Comparison of ENCODE assay signal across 8 cellular contexts in genomic region chr14:75002392-75003249, GRCh38. TPM values are rescaled to one million over a fixed set of nuclear protein-coding genes. Genes with fewer than 3 reads are reported as not detected.
DNase-seq lines count a peak whose midpoint lies in the region; ATAC-seq and TF ChIP-seq lines count a peak whose summit lies in the region.

Gene EIF2B2, plus strand, starts transcription at chr14:75002921. Its CDS starts 70 bp downstream, at chr14:75002991.

- H3K9me3 ChIP-seq in Peyer's patch, result no peaks in the 10 kb centered on the region
- no peaks in the 10 kb centered on the region for H3K9me3 ChIP-seq in muscle layer of duodenum (ENCODE audit: control insufficient read depth in 1 of 2, low read length in 2 of 2)

- no peak for TF ChIP-seq CTCF in KMS-11 (conservative IDR thresholded peaks at IDR 0.05; ENCODE audit: low read depth, low read length)
- TF ChIP-seq CTCF in Peyer's patch (IDR thresholded peaks at IDR 0.05), result peak in 5 of 6 experiments; percentile 5 to 54 (median 41)

- H3K9ac ChIP-seq in KMS-11, result peak within 1 kb of the TSS; percentile 52

- ATAC-seq in GM21737 (IDR thresholded peaks at IDR 0.05; ENCODE audit: unreplicated experiment), result peak; percentile 96
- peak; percentile 97 for ATAC-seq in esophagus mucosa

- H3K27ac ChIP-seq in KMS-11 (peak within 1 kb of the TSS; percentile 47; the same call in 1 of the 2 replicates), Peyer's patch (peak within 1 kb of the TSS; percentile 74 to 83 (median 79)), muscle layer of duodenum (ENCODE audit: low read length) (peak within 1 kb of the TSS; percentile 83)

- peak within 1 kb of the TSS; percentile 80 for H3K4me2 ChIP-seq in KMS-11

- peaks cover 12% of the 10 kb centered on the region; the same call in 1 of the 2 replicates for H3K79me2 ChIP-seq in KMS-11 (ENCODE audit: insufficient read depth, low read depth)

- no peaks in the 10 kb centered on the region for H3K36me3 ChIP-seq in KMS-11 (ENCODE audit: insufficient read depth)
- peaks cover 0 to 26% (median 0%) of the 10 kb centered on the region in 3 donors for H3K36me3 ChIP-seq in Peyer's patch
- H3K36me3 ChIP-seq in muscle layer of duodenum (ENCODE audit: control insufficient read depth in 1 of 2, insufficient read depth in 2 of 2, low read length in 2 of 2), result peaks cover 20 to 26% of the 10 kb centered on the region in 2 donors

- no peaks in the 10 kb centered on the region for H3K27me3 ChIP-seq in KMS-11 (ENCODE audit: insufficient read depth, low read depth)
- H3K27me3 ChIP-seq in Peyer's patch, result no peaks in the 10 kb centered on the region
- H3K27me3 ChIP-seq in muscle layer of duodenum (ENCODE audit: low read depth, low read length), result no peaks in the 10 kb centered on the region

- H2AFZ ChIP-seq in KMS-11 (ENCODE audit: low read depth), result peak within 1 kb of the TSS; percentile 86

- DNase-seq in DMS53 treated with DMSO at 0.1 percent for 48 hours (lab: John Stamatoyannopoulos, UW; ENCODE audit: unreplicated experiment) (peak; percentile 84), Peyer's patch (peak; percentile 97 to 100 (median 97))
- peak; percentile 99 for DNase-seq in activated T-cell treated with anti-CD3 and anti-CD28 coated beads, Interleukin-2, amount 50 U/mL, for 48 hours
- DNase-seq in stimulated activated CD8-positive, alpha-beta memory T cell treated with anti-CD3 and anti-CD28 coated beads, Interleukin-7, amount 100 ng/mL, for 4 hours (ENCODE audit: low read depth in 2 of 2), result peak; percentile 98 to 99

- H3K4me3 ChIP-seq in KMS-11 (IDR thresholded peaks at IDR 0.05; ENCODE audit: insufficient read depth, low read depth, low read length), result no peak within 1 kb of the TSS
- peak within 1 kb of the TSS; percentile 61 to 96 (median 76) for H3K4me3 ChIP-seq in Peyer's patch
- H3K4me3 ChIP-seq in muscle layer of duodenum (ENCODE audit: low read depth in 1 of 2, low read length in 2 of 2), result peak within 1 kb of the TSS; percentile 97 to 98

- peak; percentile 31 to 55 for TF ChIP-seq POLR2A in Peyer's patch (IDR thresholded peaks at IDR 0.05)

- H4K20me1 ChIP-seq in KMS-11 (ENCODE audit: insufficient read depth), result no peaks in the 10 kb centered on the region

- H3K4me1 ChIP-seq in KMS-11 (ENCODE audit: low read depth, poor library complexity, severe bottlenecking) (peaks cover 7% of the 10 kb centered on the region), Peyer's patch (peaks cover 0 to 10% (median 0%) of the 10 kb centered on the region in 4 donors), muscle layer of duodenum (ENCODE audit: control insufficient read depth in 1 of 2, insufficient read depth in 2 of 2, low read length in 2 of 2) (peaks cover 7 to 20% of the 10 kb centered on the region in 2 donors)

RNA-seq across cellular contexts. Expression of gene EIF2B2, which starts in this region (rescaled TPM):
- 10 to 100 TPM; 32.3 to 38.6 (median 34.7) TPM for total RNA-seq in Peyer's patch
- 38.7 TPM for total RNA-seq in esophagus mucosa
